ENCODE assay signal across 30 cellular contexts in the genomic region with DNA sequence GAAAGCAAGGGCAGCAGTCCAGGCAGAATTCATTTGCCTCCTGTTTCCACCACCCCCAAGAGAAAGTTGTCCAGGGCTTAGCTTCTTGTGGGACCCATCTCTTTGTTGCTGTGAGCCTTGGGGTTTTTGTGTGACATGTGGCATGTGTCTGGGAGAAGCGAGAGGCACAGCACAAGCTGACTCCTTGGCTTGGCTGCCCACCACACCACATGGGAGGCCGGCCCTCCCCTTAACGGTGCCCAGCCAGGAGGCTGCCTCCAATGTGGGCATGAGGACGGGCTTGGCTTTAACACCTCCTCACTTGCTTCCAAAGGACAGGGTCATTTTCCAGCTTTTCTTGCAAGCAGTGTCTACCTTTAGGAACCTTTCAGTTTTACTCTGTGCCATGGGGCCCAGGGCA.
"Had no signal": no experiment of that assay in that cellular context is flagged by ENCODE, and none has a peak within 500 bp of the region (broad histone marks: within the 10 kb centered on the region; RNA-seq: fewer than 3 reads in every experiment).

No MANE protein-coding gene starts in this region.

- H3K4me1 ChIP-seq: parathyroid adenoma, psoas muscle, right lobe of liver, tibial artery, transverse colon, upper lobe of right lung, uterus had no signal

- H3K27ac Mint-ChIP-seq: naive thymus-derived CD8-positive, alpha-beta T cell; natural killer cell treated with Interleukin-12 subunit alpha and Interleukin-12 subunit beta and Interleukin-15 and Interleukin-18, amount 100 ng/mL, for 72 hours; nephron progenitor cell; progenitor cell of endocrine pancreas; stimulated activated effector memory CD8-positive, alpha-beta T cell treated with anti-CD3 and anti-CD28 coated beads, Interleukin-12 subunit alpha, Interleukin-12 subunit beta, amount 100 ng/mL, for 72 hours; stimulated activated naive B cell treated with anti-CD40 and anti-IgM and Interleukin-4, amounts not matched to agents 10 μg/mL and 1 μg/mL and 100 μg/mL, for 72 hours; stimulated activated naive CD8-positive, alpha-beta T cell treated with anti-CD3 and anti-CD28 coated beads, Interleukin-15, Interleukin-2, amounts not matched to agents 100 ng/mL and 50 ng/mL, for 24 hours; type B pancreatic cell had no signal

- H3K9ac ChIP-seq: parathyroid adenoma had no signal

- ATAC-seq: naive thymus-derived CD8-positive, alpha-beta T cell; natural killer cell treated with Interleukin-12 subunit alpha and Interleukin-12 subunit beta and Interleukin-15 and Interleukin-18, amount 100 ng/mL, for 72 hours; psoas muscle; right cardiac atrium; right lobe of liver; stimulated activated effector memory CD8-positive, alpha-beta T cell treated with anti-CD3 and anti-CD28 coated beads, Interleukin-12 subunit alpha, Interleukin-12 subunit beta, amount 100 ng/mL, for 72 hours; stimulated activated naive B cell treated with anti-CD40 and anti-IgM and Interleukin-4, amounts not matched to agents 10 μg/mL and 1 μg/mL and 100 μg/mL, for 72 hours; upper lobe of right lung had no signal

- H3K27ac ChIP-seq: ovary, parathyroid adenoma, psoas muscle, right lobe of liver, sigmoid colon, stomach, suprapubic skin, testis, tibial artery, transverse colon, upper lobe of right lung, uterus had no signal

- H3K36me3 Mint-ChIP-seq: naive thymus-derived CD8-positive, alpha-beta T cell; natural killer cell treated with Interleukin-12 subunit alpha and Interleukin-12 subunit beta and Interleukin-15 and Interleukin-18, amount 100 ng/mL, for 72 hours; stimulated activated effector memory CD8-positive, alpha-beta T cell treated with anti-CD3 and anti-CD28 coated beads, Interleukin-12 subunit alpha, Interleukin-12 subunit beta, amount 100 ng/mL, for 72 hours; stimulated activated naive B cell treated with anti-CD40 and anti-IgM and Interleukin-4, amounts not matched to agents 10 μg/mL and 1 μg/mL and 100 μg/mL, for 72 hours; type B pancreatic cell had no signal

- H3K4me3 Mint-ChIP-seq: naive thymus-derived CD8-positive, alpha-beta T cell; natural killer cell treated with Interleukin-12 subunit alpha and Interleukin-12 subunit beta and Interleukin-15 and Interleukin-18, amount 100 ng/mL, for 72 hours; nephron progenitor cell; neural crest cell; stimulated activated effector memory CD8-positive, alpha-beta T cell treated with anti-CD3 and anti-CD28 coated beads, Interleukin-12 subunit alpha, Interleukin-12 subunit beta, amount 100 ng/mL, for 72 hours; stimulated activated naive B cell treated with anti-CD40 and anti-IgM and Interleukin-4, amounts not matched to agents 10 μg/mL and 1 μg/mL and 100 μg/mL, for 72 hours; stimulated activated naive CD8-positive, alpha-beta T cell treated with anti-CD3 and anti-CD28 coated beads, Interleukin-15, Interleukin-2, amounts not matched to agents 100 ng/mL and 50 ng/mL, for 24 hours; type B pancreatic cell had no signal

- H3K79me2 ChIP-seq: parathyroid adenoma had no signal

- H3K27me3 ChIP-seq: ovary, sigmoid colon, testis, tibial artery, transverse colon, upper lobe of right lung, uterus had no signal

- H2AFZ ChIP-seq: parathyroid adenoma had no signal

- H3K9me3 ChIP-seq: ovary, psoas muscle, right lobe of liver, sigmoid colon, stomach, suprapubic skin, testis, tibial artery, transverse colon, upper lobe of right lung, uterus had no signal

- H3K27me3 Mint-ChIP-seq: stimulated activated naive B cell treated with anti-CD40 and anti-IgM and Interleukin-4, amounts not matched to agents 10 μg/mL and 1 μg/mL and 100 μg/mL, for 72 hours had no signal

- H3K36me3 ChIP-seq: ovary, right lobe of liver, sigmoid colon, stomach, suprapubic skin, tibial artery, transverse colon, upper lobe of right lung, uterus had no signal

- H3K4me1 Mint-ChIP-seq: stimulated activated effector memory CD8-positive, alpha-beta T cell treated with anti-CD3 and anti-CD28 coated beads, Interleukin-12 subunit alpha, Interleukin-12 subunit beta, amount 100 ng/mL, for 72 hours; stimulated activated naive B cell treated with anti-CD40 and anti-IgM and Interleukin-4, amounts not matched to agents 10 μg/mL and 1 μg/mL and 100 μg/mL, for 72 hours had no signal

- DNase-seq: naive thymus-derived CD8-positive, alpha-beta T cell; nephron progenitor cell; occipital lobe; ovary; posterior cingulate gyrus; psoas muscle; right cardiac atrium; right lobe of liver; sigmoid colon; small intestine; stimulated activated CD4-positive, alpha-beta T cell treated with anti-CD3 and anti-CD28 coated beads, Interleukin-15, amount 100 ng/mL, for 24 hours; stimulated activated CD4-positive, alpha-beta T cell treated with anti-CD3 and anti-CD28 coated beads, Interleukin-2, amount 100 ng/mL, for 24 hours; stimulated activated CD4-positive, alpha-beta T cell treated with anti-CD3 and anti-CD28 coated beads, Interleukin-2, amount 100 ng/mL, for 48 hours; stimulated activated CD4-positive, alpha-beta T cell treated with anti-CD3 and anti-CD28 coated beads, Interleukin-4, amount 100 ng/mL, for 24 hours; stimulated activated naive B cell treated with anti-CD40 and anti-IgM and Interleukin-4, amounts not matched to agents 10 μg/mL and 1 μg/mL and 100 μg/mL, for 72 hours; stimulated activated naive CD4-positive, alpha-beta T cell treated with Interleukin-2 at 50 U/mL for 16 hours; stomach; testis; tibial artery; transverse colon; upper lobe of right lung; uterus had no signal

- H3K9me3 Mint-ChIP-seq: naive thymus-derived CD8-positive, alpha-beta T cell; natural killer cell treated with Interleukin-12 subunit alpha and Interleukin-12 subunit beta and Interleukin-15 and Interleukin-18, amount 100 ng/mL, for 72 hours; nephron progenitor cell; neural crest cell; stimulated activated effector memory CD8-positive, alpha-beta T cell treated with anti-CD3 and anti-CD28 coated beads, Interleukin-12 subunit alpha, Interleukin-12 subunit beta, amount 100 ng/mL, for 72 hours; stimulated activated naive CD8-positive, alpha-beta T cell treated with anti-CD3 and anti-CD28 coated beads, Interleukin-15, Interleukin-2, amounts not matched to agents 100 ng/mL and 50 ng/mL, for 24 hours; type B pancreatic cell had no signal

- H3K4me3 ChIP-seq: ovary, psoas muscle, right lobe of liver, sigmoid colon, stomach, suprapubic skin, testis, tibial artery, transverse colon, upper lobe of right lung, uterus had no signal

- FAIRE-seq: small intestine had no signal
